23 cellular contexts compared by ENCODE assay signal in the genomic region with DNA sequence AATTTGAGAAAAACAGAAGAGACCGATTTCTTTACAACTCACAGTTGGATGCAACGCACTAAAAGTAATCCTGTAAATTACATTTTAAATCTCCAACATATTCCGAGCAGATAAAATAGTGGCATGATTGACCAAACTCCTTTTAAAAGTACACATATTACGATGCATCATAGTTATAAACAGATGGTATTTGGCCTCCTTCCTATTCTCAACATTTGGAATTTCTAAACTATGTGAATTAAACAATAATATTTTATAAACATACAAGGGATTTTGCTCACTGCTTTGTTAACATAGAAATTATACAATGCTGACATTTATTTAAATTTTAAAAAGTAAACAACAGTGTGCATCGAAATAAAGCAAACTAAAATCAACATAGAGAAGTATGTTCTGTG.
DNase-seq lines count a peak whose midpoint lies in the region; ATAC-seq, FAIRE-seq and TF ChIP-seq lines count a peak whose summit lies in the region.
"Had no signal": no experiment of that assay in that cellular context is flagged by ENCODE, and none has a peak within 500 bp of the region (broad histone marks: within the 10 kb centered on the region; RNA-seq: fewer than 3 reads in every experiment).

No MANE protein-coding gene starts in this region.

- 79% methylated on average over 5 of the region's 5 CpGs for WGBS in suprapubic skin

- TF ChIP-seq EP300 in suprapubic skin (IDR thresholded peaks at IDR 0.05) = no peak

- H3K4me1 ChIP-seq in mucosa of rectum (ENCODE audit: control insufficient read depth in 2 of 2, insufficient read depth in 2 of 2, low read length in 2 of 2) (peaks cover 0 to 4% of the 10 kb centered on the region in 2 donors), suprapubic skin (peaks cover 21% of the 10 kb centered on the region)
- H3K4me1 ChIP-seq: BE2C had no signal

- H3K27ac Mint-ChIP-seq in brain = peak overlapping the region in 3 of 5 experiments; percentile 15 to 70 (median 29)
- H3K27ac Mint-ChIP-seq: dendritic cell treated with granulocyte-macrophage colony-stimulating factor and Interleukin-4, amounts not matched to agents 40 ng/mL and 50 ng/mL, for 4 days; mesothelial cell of epicardium; T-helper 2 cell treated with Interferon-gamma antibody and Interleukin-4, amounts not matched to agents 5 μg/mL and 100 μg/mL, for 36 hours had no signal

- H3K4me1 Mint-ChIP-seq in brain = peaks cover 47% of the 10 kb centered on the region

- no peak overlapping the region for H3K9ac ChIP-seq in mucosa of rectum (ENCODE audit: low read depth in 1 of 2, low read length in 2 of 2)
- H3K9ac ChIP-seq: SK-N-SH had no signal

- TF ChIP-seq CTCF in brain (conservative IDR thresholded peaks at IDR 0.05) = no peak
- no peak for TF ChIP-seq CTCF in suprapubic skin (IDR thresholded peaks at IDR 0.05)

- peak overlapping the region in 2 of 5 experiments; percentile 31 to 39 for H3K4me3 Mint-ChIP-seq in brain
- H3K4me3 Mint-ChIP-seq: dendritic cell treated with granulocyte-macrophage colony-stimulating factor and Interleukin-4, amounts not matched to agents 40 ng/mL and 50 ng/mL, for 4 days; mesothelial cell of epicardium; T-helper 2 cell treated with Interferon-gamma antibody and Interleukin-4, amounts not matched to agents 5 μg/mL and 100 μg/mL, for 36 hours had no signal

- no peak for FAIRE-seq in H54 (lab: Jason Lieb, UNC)
- FAIRE-seq: A204.1, bronchial epithelial cell, HTR-8/SVneo had no signal

- H3K4me3 ChIP-seq in mucosa of rectum (ENCODE audit: low read length in 2 of 2) = no peak overlapping the region
- peak overlapping the region; percentile 7 for H3K4me3 ChIP-seq in suprapubic skin
- no peak overlapping the region for H3K4me3 ChIP-seq in MG63
- H3K4me3 ChIP-seq: thoracic aorta had no signal

- DNase-seq in suprapubic skin (ENCODE audit: low spot score in 2 of 2) (no peak), MV-4-11 (lab: John Stamatoyannopoulos, UW) (no peak), H54 (ENCODE audit: insufficient read length, low spot score) (no peak), MG63 (no peak), NCI-H69 (lab: John Stamatoyannopoulos, UW) (no peak)
- DNase-seq: activated CD8-positive, alpha-beta memory T cell treated with anti-CD3 and anti-CD28 coated beads, Interleukin-2, amount 50 U/mL, for 4 hours; activated effector memory CD4-positive, alpha-beta T cell treated with Interleukin-2 at 50 U/mL for 16 hours; BE2C; gastrocnemius medialis; NCI-H1105 treated with DMSO at 0.1 percent for 48 hours; NCI-H446 treated with DMSO at 0.1 percent for 48 hours; RPMI8226; SK-N-SH had no signal

- peaks cover 23% of the 10 kb centered on the region for H3K27me3 Mint-ChIP-seq in brain

- no peaks in the 10 kb centered on the region for H3K36me3 Mint-ChIP-seq in brain
- H3K36me3 Mint-ChIP-seq: mesothelial cell of epicardium had no signal

- H3K27ac ChIP-seq in mucosa of rectum (ENCODE audit: low read depth in 2 of 2, low read length in 2 of 2) (peak overlapping the region; percentile 24 to 85), suprapubic skin (peak overlapping the region; percentile 90)
- H3K27ac ChIP-seq: thoracic aorta had no signal

- TF ChIP-seq POLR2A in suprapubic skin (IDR thresholded peaks at IDR 0.05) (no peak), H54 (IDR thresholded peaks at IDR 0.05; ENCODE audit: low read depth, low read length) (no peak)

- ATAC-seq in GM18870 (IDR thresholded peaks at IDR 0.05; ENCODE audit: unreplicated experiment) = peak; percentile 1
- ATAC-seq: gastrocnemius medialis had no signal

- H3K27me3 ChIP-seq in mucosa of rectum (ENCODE audit: control insufficient read depth in 2 of 2, insufficient read depth in 2 of 2, low read length in 2 of 2) (peaks cover 13 to 14% of the 10 kb centered on the region in 2 donors), suprapubic skin (peaks cover 13% of the 10 kb centered on the region), MG63 (no peaks in the 10 kb centered on the region)
- H3K27me3 ChIP-seq: BE2C, gastrocnemius medialis had no signal

- H3K9me3 Mint-ChIP-seq in brain = peaks cover 0 to 3% (median 0%) of the 10 kb centered on the region in 5 experiments
- H3K9me3 Mint-ChIP-seq: dendritic cell treated with granulocyte-macrophage colony-stimulating factor and Interleukin-4, amounts not matched to agents 40 ng/mL and 50 ng/mL, for 4 days; mesothelial cell of epicardium; T-helper 2 cell treated with Interferon-gamma antibody and Interleukin-4, amounts not matched to agents 5 μg/mL and 100 μg/mL, for 36 hours had no signal

- H3K36me3 ChIP-seq in mucosa of rectum (ENCODE audit: control insufficient read depth in 2 of 2, insufficient read depth in 2 of 2, low read length in 2 of 2) (no peaks in the 10 kb centered on the region), suprapubic skin (no peaks in the 10 kb centered on the region), MG63 (no peaks in the 10 kb centered on the region)
- H3K36me3 ChIP-seq: BE2C, gastrocnemius medialis, thoracic aorta had no signal

- H3K9me3 ChIP-seq in mucosa of rectum (ENCODE audit: control insufficient read depth in 2 of 2, low read length in 2 of 2) (no peaks in the 10 kb centered on the region), suprapubic skin (no peaks in the 10 kb centered on the region), MG63 (no peaks in the 10 kb centered on the region)
- H3K9me3 ChIP-seq: BE2C, gastrocnemius medialis, SK-N-SH, thoracic aorta had no signal
